Comparison of ENCODE assay signal across 13 cellular contexts in the genomic region with DNA sequence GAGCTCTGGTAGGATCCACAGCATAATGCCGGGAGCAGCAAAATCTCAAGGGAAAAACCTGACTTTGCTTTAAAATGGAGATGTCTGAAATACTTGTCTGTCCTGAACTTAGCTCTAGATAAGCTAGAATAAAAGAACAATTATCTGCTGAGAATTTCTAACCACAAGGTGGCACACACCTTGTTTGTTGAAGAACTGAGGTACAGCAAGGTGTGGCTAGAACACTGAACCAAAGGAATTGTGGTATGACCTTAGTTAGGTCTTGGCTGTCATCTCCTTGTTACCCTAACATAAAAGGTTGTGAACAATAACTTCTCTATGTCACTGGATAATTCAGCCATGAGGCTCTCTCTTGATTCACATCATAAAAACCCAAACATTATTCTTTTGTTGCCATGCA.
DNase-seq lines count a peak whose midpoint lies in the region; FAIRE-seq and TF ChIP-seq lines count a peak whose summit lies in the region.
"Had no signal": no experiment of that assay in that cellular context is flagged by ENCODE, and none has a peak within 500 bp of the region (broad histone marks: within the 10 kb centered on the region; RNA-seq: fewer than 3 reads in every experiment).

No MANE protein-coding gene starts in this region.

- H3K4me2 ChIP-seq in OCI-LY1 (ENCODE audit: low read length), result no peak overlapping the region

- H3K27ac ChIP-seq in OCI-LY1 (ENCODE audit: low read depth, low read length, poor library complexity, severe bottlenecking) (no peak overlapping the region), small intestine (ENCODE audit: low read depth in 1 of 2, low read length in 1 of 2) (no peak overlapping the region)

- H3K27me3 ChIP-seq in OCI-LY1 (ENCODE audit: insufficient read depth, low read length), result no peaks in the 10 kb centered on the region
- no peaks in the 10 kb centered on the region for H3K27me3 ChIP-seq in small intestine (ENCODE audit: control insufficient read depth in 2 of 2, insufficient read depth in 2 of 2, low read length in 2 of 2)

- FAIRE-seq in small intestine (lab: Jason Lieb, UNC), result peak; percentile 23

- H3K9me3 ChIP-seq in OCI-LY1 (ENCODE audit: low read length), result no peaks in the 10 kb centered on the region
- no peaks in the 10 kb centered on the region for H3K9me3 ChIP-seq in small intestine (ENCODE audit: control insufficient read depth, low read depth)

- H3F3A ChIP-seq in OCI-LY1 (ENCODE audit: insufficient read depth, low read length), result no peaks in the 10 kb centered on the region

- WGBS in small intestine, 3 donors, result 19 to 65% (median 37%) methylated on average over 1 of the region's 1 CpG

- no peak overlapping the region for H3K4me3 Mint-ChIP-seq in HFFc6
- H3K4me3 Mint-ChIP-seq: activated naive CD8-positive, alpha-beta T cell treated with anti-CD3 and anti-CD28 coated beads for 36 hours; stimulated activated naive CD8-positive, alpha-beta T cell treated with anti-CD3 and anti-CD28 coated beads, Interleukin-15, Interleukin-2, amounts not matched to agents 100 ng/mL and 50 ng/mL, for 24 hours had no signal

- no peaks in the 10 kb centered on the region for H3K36me3 Mint-ChIP-seq in HFFc6 (ENCODE audit: low read depth)
- H3K36me3 Mint-ChIP-seq: activated naive CD8-positive, alpha-beta T cell treated with anti-CD3 and anti-CD28 coated beads for 36 hours had no signal

- H3K4me3 ChIP-seq in OCI-LY1 (ENCODE audit: low read depth, low read length, poor library complexity, severe bottlenecking) (no peak overlapping the region), epithelial cell of proximal tubule (ENCODE audit: low read depth, low read length) (no peak overlapping the region), small intestine (ENCODE audit: low read depth in 1 of 2, low read length in 2 of 2) (no peak overlapping the region)

- DNase-seq in HFFc6, result no peak
- DNase-seq in epithelial cell of proximal tubule (ENCODE audit: low read depth), result no peak
- peak; percentile 80 for DNase-seq in small intestine
- no peak for DNase-seq in activated gamma-delta T cell treated with Interleukin-2 at 50 U/mL for 16 hours
- DNase-seq in ureter (ENCODE audit: low spot score), result no peak
- no peak for DNase-seq in activated T-cell treated with anti-CD3 and anti-CD28 coated beads, Interleukin-2, amount 50 U/mL, for 1 hour
- DNase-seq: activated CD8-positive, alpha-beta memory T cell treated with anti-CD3 and anti-CD28 coated beads for 24 hours; activated naive CD8-positive, alpha-beta T cell treated with anti-CD3 and anti-CD28 coated beads for 36 hours; NCI-H510A; posterior cingulate gyrus; stimulated activated CD4-positive, alpha-beta T cell treated with anti-CD3 and anti-CD28 coated beads, Interleukin-4, amount 100 ng/mL, for 1 hour had no signal

- peaks cover 54% of the 10 kb centered on the region for H3K4me1 Mint-ChIP-seq in HFFc6 (ENCODE audit: low read depth)
- H3K4me1 Mint-ChIP-seq: activated naive CD8-positive, alpha-beta T cell treated with anti-CD3 and anti-CD28 coated beads for 36 hours had no signal

- no peaks in the 10 kb centered on the region for H3K9me3 Mint-ChIP-seq in HFFc6
- H3K9me3 Mint-ChIP-seq: activated naive CD8-positive, alpha-beta T cell treated with anti-CD3 and anti-CD28 coated beads for 36 hours; stimulated activated naive CD8-positive, alpha-beta T cell treated with anti-CD3 and anti-CD28 coated beads, Interleukin-15, Interleukin-2, amounts not matched to agents 100 ng/mL and 50 ng/mL, for 24 hours had no signal

- no peaks in the 10 kb centered on the region for H3K79me2 ChIP-seq in OCI-LY1 (ENCODE audit: insufficient read depth, low read length)

- no peak overlapping the region for H2AFZ ChIP-seq in OCI-LY1 (ENCODE audit: low read length)

- no peaks in the 10 kb centered on the region for H4K20me1 ChIP-seq in OCI-LY1 (ENCODE audit: insufficient read depth, low read length)

- H3K36me3 ChIP-seq in OCI-LY1 (ENCODE audit: insufficient read depth, low read length) (no peaks in the 10 kb centered on the region), small intestine (ENCODE audit: control insufficient read depth in 2 of 2, insufficient read depth in 2 of 2, low read length in 2 of 2) (no peaks in the 10 kb centered on the region)

- H3K4me1 ChIP-seq in OCI-LY1 (ENCODE audit: insufficient read depth, low read length, severe bottlenecking) (no peaks in the 10 kb centered on the region), small intestine (ENCODE audit: control insufficient read depth in 2 of 2, insufficient read depth in 1 of 2, low read depth in 1 of 2, low read length in 1 of 2) (peaks cover 0 to 3% of the 10 kb centered on the region in 2 donors)

- H3K9ac ChIP-seq in OCI-LY1 (ENCODE audit: low read length), result no peak overlapping the region

- no peaks in the 10 kb centered on the region for H3K9me2 ChIP-seq in OCI-LY1 (ENCODE audit: low read depth, low read length)

- H3K27me3 Mint-ChIP-seq in HFFc6 (ENCODE audit: insufficient read depth), result peaks cover 2% of the 10 kb centered on the region; the same call in 1 of the 2 replicates

- H3K27ac Mint-ChIP-seq in HFFc6, result no peak overlapping the region
- H3K27ac Mint-ChIP-seq: activated naive CD8-positive, alpha-beta T cell treated with anti-CD3 and anti-CD28 coated beads for 36 hours; stimulated activated naive CD8-positive, alpha-beta T cell treated with anti-CD3 and anti-CD28 coated beads, Interleukin-15, Interleukin-2, amounts not matched to agents 100 ng/mL and 50 ng/mL, for 24 hours had no signal

- TF ChIP-seq CTCF in HFFc6 (IDR thresholded peaks at IDR 0.05), result peak; percentile 43
- peak; percentile 26; the same call in 1 of the 2 replicates for TF ChIP-seq CTCF in OCI-LY1 (IDR thresholded peaks at IDR 0.05; ENCODE audit: low read length)
- TF ChIP-seq CTCF in epithelial cell of proximal tubule (conservative IDR thresholded peaks at IDR 0.05; ENCODE audit: low read depth, low read length), result peak; percentile 50
